Comparison of ENCODE assay signal across 8 cellular contexts in the genomic region with DNA sequence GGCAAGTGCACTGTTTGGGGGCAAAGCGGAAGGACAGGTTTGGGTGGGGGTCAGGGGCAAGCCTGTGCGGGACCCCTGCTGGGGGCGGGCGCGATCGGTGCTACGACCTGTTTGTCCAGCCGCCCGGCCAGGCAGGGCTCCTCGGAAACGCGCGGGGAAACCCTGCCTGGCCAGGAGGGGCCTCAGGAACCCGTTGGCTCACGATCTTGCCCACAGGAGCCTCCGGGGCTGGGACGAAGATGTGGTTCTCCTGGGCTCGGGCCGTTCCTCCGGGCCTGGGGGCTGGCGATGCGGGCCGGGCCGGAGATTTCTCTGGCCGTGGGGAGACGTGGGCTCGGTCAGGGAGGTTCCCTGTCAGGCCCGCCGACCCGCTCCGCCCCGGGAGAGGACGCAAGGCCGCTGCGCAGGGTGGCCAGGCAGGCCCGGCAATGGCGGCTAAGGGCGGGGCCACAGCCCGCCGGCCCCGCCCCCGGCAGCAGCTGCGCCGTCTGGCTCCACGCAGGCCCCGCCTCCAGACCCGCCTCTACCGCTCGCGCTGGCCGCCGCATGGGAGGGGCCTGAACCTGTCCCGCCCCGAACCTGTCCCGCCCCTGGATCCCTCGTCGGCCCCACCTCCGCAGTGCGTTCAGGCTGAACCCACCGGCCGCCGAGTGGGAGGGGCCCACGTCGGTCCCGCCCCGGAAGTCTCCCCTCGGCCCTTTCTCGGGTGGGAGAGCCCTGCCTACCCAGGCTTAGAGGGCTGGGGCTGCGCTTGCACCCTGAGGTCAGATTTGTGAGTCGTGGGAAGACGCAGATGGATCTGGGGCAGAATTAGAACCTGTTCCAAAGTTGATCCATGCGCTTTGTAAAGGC. TPM values are rescaled to one million over a fixed set of nuclear protein-coding genes. Genes with fewer than 3 reads are reported as not detected.
A peak's percentile ranks its signal among the peaks of the same experiment; 100 is the strongest.
DNase-seq lines count a peak whose midpoint lies in the region; ATAC-seq, FAIRE-seq and TF ChIP-seq lines count a peak whose summit lies in the region.

A gene with protein sequence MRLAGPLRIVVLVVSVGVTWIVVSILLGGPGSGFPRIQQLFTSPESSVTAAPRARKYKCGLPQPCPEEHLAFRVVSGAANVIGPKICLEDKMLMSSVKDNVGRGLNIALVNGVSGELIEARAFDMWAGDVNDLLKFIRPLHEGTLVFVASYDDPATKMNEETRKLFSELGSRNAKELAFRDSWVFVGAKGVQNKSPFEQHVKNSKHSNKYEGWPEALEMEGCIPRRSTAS (minus strand): TSS at position 430 of the 852 bp plus-strand sequence. CDS start 460 bp downstream, outside the sequence.

- H3K36me3 Mint-ChIP-seq in central memory CD8-positive, alpha-beta T cell (ENCODE audit: insufficient read depth), result peaks cover 2% of the 10 kb centered on the region

- H3K27ac Mint-ChIP-seq in central memory CD8-positive, alpha-beta T cell (ENCODE audit: low read depth), result peak within 1 kb of the TSS; percentile 76

- H3K9me3 ChIP-seq in kidney (ENCODE audit: control insufficient read depth in 1 of 2, low read length in 2 of 2), result no peaks in the 10 kb centered on the region

- peak within 1 kb of the TSS; percentile 58 to 73 for H3K9ac ChIP-seq in kidney (ENCODE audit: low read length in 2 of 2)

- ATAC-seq in GM19025 (IDR thresholded peaks at IDR 0.05; ENCODE audit: low read depth, unreplicated experiment) (peak; percentile 95), HG03196 (IDR thresholded peaks at IDR 0.05; ENCODE audit: unreplicated experiment) (peak; percentile 94)
- peak; percentile 93 for ATAC-seq in central memory CD8-positive, alpha-beta T cell (replicated peaks; ENCODE audit: extremely low read depth, poor library complexity, severe bottlenecking)

- TF ChIP-seq CTCF in AG10803 (conservative IDR thresholded peaks at IDR 0.05; ENCODE audit: low read length) (no peak), kidney (IDR thresholded peaks at IDR 0.05; ENCODE audit: borderline replicate concordance, extremely low read depth, insufficient read depth) (no peak)

- peaks cover 0 to 3% of the 10 kb centered on the region in 2 donors for H3K36me3 ChIP-seq in kidney (ENCODE audit: control insufficient read depth in 1 of 2, insufficient read depth in 2 of 2, low read length in 2 of 2)

- peak within 1 kb of the TSS; percentile 85 to 94 for H3K27ac ChIP-seq in kidney (ENCODE audit: low read depth in 2 of 2, low read length in 2 of 2)

- peak; percentile 76 for FAIRE-seq in kidney (lab: Jason Lieb, UNC)

- H3K4me1 ChIP-seq in kidney (ENCODE audit: control insufficient read depth in 1 of 2, insufficient read depth in 1 of 2, low read depth in 1 of 2, low read length in 2 of 2), result peaks cover 3 to 10% of the 10 kb centered on the region in 2 donors

- H3K9me3 Mint-ChIP-seq in central memory CD8-positive, alpha-beta T cell, result no peaks in the 10 kb centered on the region

- peak within 1 kb of the TSS; percentile 70 for H3K4me3 ChIP-seq in AG10803 (ENCODE audit: low read length)
- peak within 1 kb of the TSS; percentile 76 to 81 for H3K4me3 ChIP-seq in kidney (ENCODE audit: low read length in 2 of 2)

- intact Hi-C loops in kidney (cut with DNase I), result no loop called here

- DNase-seq in AG10803 (ENCODE audit: low read depth) (peak; percentile 86), NCI-H345 treated with DMSO at 0.1 percent for 48 hours (lab: John Stamatoyannopoulos, UW; ENCODE audit: unreplicated experiment) (peak; percentile 77), kidney (peak; percentile 99)
- DNase-seq in activated CD4-positive, CD25-positive, alpha-beta regulatory T cell treated with anti-CD3 and anti-CD28 coated beads, Interleukin-2, amount 50 U/mL, for 16 hours (ENCODE audit: low read depth, low spot score), result peak; percentile 79
- peak; percentile 69 to 84 for DNase-seq in central memory CD8-positive, alpha-beta T cell (ENCODE audit: low spot score in 2 of 2)
- peak; percentile 83 to 90 (median 88) for DNase-seq in stimulated activated CD4-positive, alpha-beta T cell treated with anti-CD3 and anti-CD28 coated beads, Interleukin-12 subunit alpha, Interleukin-12 subunit beta, amount 100 ng/mL, for 48 hours (ENCODE audit: low read depth in 2 of 3, low spot score in 1 of 3)

- peak within 1 kb of the TSS; percentile 78 for H3K4me3 Mint-ChIP-seq in central memory CD8-positive, alpha-beta T cell

- no peaks in the 10 kb centered on the region for H3K27me3 Mint-ChIP-seq in central memory CD8-positive, alpha-beta T cell

- peaks cover 22% of the 10 kb centered on the region for H3K4me1 Mint-ChIP-seq in central memory CD8-positive, alpha-beta T cell

RNA-seq across cellular contexts. Expression of the gene that starts here (rescaled TPM):
- 39.5 TPM for total RNA-seq in kidney
- polyA plus RNA-seq in kidney (ENCODE audit: insufficient read depth, low read depth, low replicate concordance), result 73.4 TPM

Comparison
In these comparisons a context has a peak if more than half of its experiments do, and no peak if none do; other contexts are left out.
1. Peak in every context shown above with its lines: DNase-seq, ATAC-seq, H3K4me3 ChIP-seq and H3K27ac ChIP-seq.